8 cellular contexts compared by ENCODE assay signal in genomic region chr14:78836777-78837176, GRCh38.
DNase-seq lines count a peak whose midpoint lies in the region; ATAC-seq and TF ChIP-seq lines count a peak whose summit lies in the region.

No MANE protein-coding gene starts in this region.

- H3K9me3 Mint-ChIP-seq in activated T-cell treated with anti-CD3 and anti-CD28 coated beads, Interleukin-2, amount 50 U/mL, for 72 hours: no peaks in the 10 kb centered on the region
- H3K9me3 Mint-ChIP-seq in activated T-cell treated with anti-CD3 and anti-CD28 coated beads, Interleukin-2, amount 50 U/mL, for 4 hours: no peaks in the 10 kb centered on the region
- H3K9me3 Mint-ChIP-seq in HFFc6 (no peaks in the 10 kb centered on the region), CD14-positive monocyte (no peaks in the 10 kb centered on the region)

- intact Hi-C loops in CD14-positive monocyte (cut with micrococcal nuclease): no loop called here

- H3K27ac Mint-ChIP-seq in activated T-cell treated with anti-CD3 and anti-CD28 coated beads, Interleukin-2, amount 50 U/mL, for 72 hours: no peak overlapping the region
- no peak overlapping the region for H3K27ac Mint-ChIP-seq in HFFc6
- no peak overlapping the region for H3K27ac Mint-ChIP-seq in CD14-positive monocyte

- no peaks in the 10 kb centered on the region for H3K4me1 Mint-ChIP-seq in activated T-cell treated with anti-CD3 and anti-CD28 coated beads, Interleukin-2, amount 50 U/mL, for 72 hours (ENCODE audit: low read depth)
- H3K4me1 Mint-ChIP-seq in activated T-cell treated with anti-CD3 and anti-CD28 coated beads, Interleukin-2, amount 50 U/mL, for 4 hours (ENCODE audit: low read depth): no peaks in the 10 kb centered on the region
- no peaks in the 10 kb centered on the region for H3K4me1 Mint-ChIP-seq in HFFc6 (ENCODE audit: low read depth)
- no peaks in the 10 kb centered on the region for H3K4me1 Mint-ChIP-seq in CD14-positive monocyte

- ATAC-seq in activated T-cell treated with anti-CD3 and anti-CD28 coated beads, Interleukin-2, amount 50 U/mL, for 72 hours (replicated peaks in 1 of 2): no peak
- no peak for ATAC-seq in activated T-cell treated with anti-CD3 and anti-CD28 coated beads, Interleukin-2, amount 50 U/mL, for 4 hours

- no peak overlapping the region for H3K4me3 Mint-ChIP-seq in activated T-cell treated with anti-CD3 and anti-CD28 coated beads, Interleukin-2, amount 50 U/mL, for 72 hours
- H3K4me3 Mint-ChIP-seq in activated T-cell treated with anti-CD3 and anti-CD28 coated beads, Interleukin-2, amount 50 U/mL, for 4 hours: no peak overlapping the region
- H3K4me3 Mint-ChIP-seq in HFFc6 (no peak overlapping the region), CD14-positive monocyte (no peak overlapping the region)

- H3K4me3 ChIP-seq in fibroblast of villous mesenchyme (ENCODE audit: low read depth, low read length) (no peak overlapping the region), retinal pigment epithelial cell (ENCODE audit: low read length) (no peak overlapping the region)

- peak; percentile 15 to 18 for DNase-seq in activated T-cell treated with anti-CD3 and anti-CD28 coated beads, Interleukin-2, amount 50 U/mL, for 72 hours
- no peak for DNase-seq in activated T-cell treated with anti-CD3 and anti-CD28 coated beads, Interleukin-2, amount 50 U/mL, for 4 hours
- DNase-seq in HFFc6 (peak; percentile 48), NCI-H1694 treated with DMSO at 0.1 percent for 48 hours (lab: John Stamatoyannopoulos, UW) (peak; percentile 88), SW480 (ENCODE audit: low spot score) (peak; percentile 63), fibroblast of villous mesenchyme (ENCODE audit: low read depth) (peak; percentile 53), retinal pigment epithelial cell (ENCODE audit: low read depth) (peak; percentile 37), CD14-positive monocyte (ENCODE audit: low spot score) (no peak)

- peak; percentile 67 for TF ChIP-seq CTCF in HFFc6 (IDR thresholded peaks at IDR 0.05)
- TF ChIP-seq CTCF in fibroblast of villous mesenchyme (IDR thresholded peaks at IDR 0.05; ENCODE audit: insufficient read depth, low read depth, low read length): peak; percentile 48
- peak; percentile 72 for TF ChIP-seq CTCF in retinal pigment epithelial cell (conservative IDR thresholded peaks at IDR 0.05; ENCODE audit: low read depth, low read length)
- TF ChIP-seq CTCF in CD14-positive monocyte (IDR thresholded peaks at IDR 0.05): no peak

- H3K36me3 Mint-ChIP-seq in activated T-cell treated with anti-CD3 and anti-CD28 coated beads, Interleukin-2, amount 50 U/mL, for 72 hours (ENCODE audit: insufficient read depth in 2 of 2): no peaks in the 10 kb centered on the region
- H3K36me3 Mint-ChIP-seq in activated T-cell treated with anti-CD3 and anti-CD28 coated beads, Interleukin-2, amount 50 U/mL, for 4 hours (ENCODE audit: insufficient read depth): no peaks in the 10 kb centered on the region
- no peaks in the 10 kb centered on the region for H3K36me3 Mint-ChIP-seq in HFFc6 (ENCODE audit: low read depth)
- H3K36me3 Mint-ChIP-seq in CD14-positive monocyte: no peaks in the 10 kb centered on the region

- no peaks in the 10 kb centered on the region for H3K27me3 Mint-ChIP-seq in activated T-cell treated with anti-CD3 and anti-CD28 coated beads, Interleukin-2, amount 50 U/mL, for 72 hours (ENCODE audit: low read depth)
- H3K27me3 Mint-ChIP-seq in activated T-cell treated with anti-CD3 and anti-CD28 coated beads, Interleukin-2, amount 50 U/mL, for 4 hours (ENCODE audit: low read depth): no peaks in the 10 kb centered on the region
- H3K27me3 Mint-ChIP-seq in HFFc6 (ENCODE audit: insufficient read depth) (peaks cover 3% of the 10 kb centered on the region; the same call in 1 of the 2 replicates), CD14-positive monocyte (ENCODE audit: low read depth in 3 of 3) (peaks cover 0 to 2% (median 0%) of the 10 kb centered on the region in 3 donors)

Comparison
In these comparisons a context has a peak if more than half of its experiments do, and no peak if none do; other contexts are left out.
1. DNase-seq: peak in activated T-cell treated with anti-CD3 and anti-CD28 coated beads, Interleukin-2, amount 50 U/mL, for 72 hours (2 of 2), HFFc6 (single experiment), NCI-H1694 treated with DMSO at 0.1 percent for 48 hours (single experiment), SW480 (single experiment), fibroblast of villous mesenchyme (single experiment) and retinal pigment epithelial cell (single experiment); none in activated T-cell treated with anti-CD3 and anti-CD28 coated beads, Interleukin-2, amount 50 U/mL, for 4 hours (single experiment) and CD14-positive monocyte (single experiment).